ENCODE assay signal across 9 cellular contexts in genomic region chr10:132453470-132453861, GRCh38. TPM values are rescaled to one million over a fixed set of nuclear protein-coding genes. Genes with fewer than 3 reads are reported as not detected.
DNase-seq lines count a peak whose midpoint lies in the region; ATAC-seq, FAIRE-seq and TF ChIP-seq lines count a peak whose summit lies in the region.
"Had no signal": no experiment of that assay in that cellular context is flagged by ENCODE, and none has a peak within 500 bp of the region (broad histone marks: within the 10 kb centered on the region; RNA-seq: fewer than 3 reads in every experiment).

No MANE protein-coding gene starts in this region.

- peak; percentile 49 for TF ChIP-seq CTCF in HFFc6 (IDR thresholded peaks at IDR 0.05)
- no peak for TF ChIP-seq CTCF in WTC11 (IDR thresholded peaks at IDR 0.05)

- POLR2A ChIA-PET in WTC11 (lab: Charles Lee) = interaction anchor here (1.0 kb wide), 1 partner anchor 66 kb away, joined by 3 read pairs; no protein-coding TSS in a partner anchor

- no peaks in the 10 kb centered on the region for H3K36me3 Mint-ChIP-seq in HFFc6 (ENCODE audit: low read depth)
- no peaks in the 10 kb centered on the region for H3K36me3 Mint-ChIP-seq in WTC11

- peaks cover 0 to 16% (median 0%) of the 10 kb centered on the region in 11 experiments; a peak in 6 of 22 replicates for H3K27me3 ChIP-seq in BLaER1 treated with 17β-estradiol and CSF1 and Interleukin-3, amounts not matched to agents 10 nM and 100 nM
- H3K27me3 ChIP-seq in mucosa of stomach (ENCODE audit: control insufficient read depth, insufficient read depth, low read length) = peaks cover 4% of the 10 kb centered on the region
- H3K27me3 ChIP-seq: gastrocnemius medialis had no signal

- H3K9me3 Mint-ChIP-seq in HFFc6 = no peaks in the 10 kb centered on the region
- H3K9me3 Mint-ChIP-seq in WTC11 = no peaks in the 10 kb centered on the region

- CTCF ChIA-PET in WTC11 (lab: Charles Lee) = interaction anchor here (0.8 to 3.5 kb wide), 14 partner anchors 11 to 201 kb away, joined by 3 to 22 read pairs (median 4); no protein-coding TSS in a partner anchor

- FAIRE-seq in urothelium cell line (lab: Jason Lieb, UNC) = no peak

- H3K27me3 Mint-ChIP-seq in HFFc6 (ENCODE audit: insufficient read depth) = peaks cover 2% of the 10 kb centered on the region; the same call in 1 of the 2 replicates
- no peaks in the 10 kb centered on the region for H3K27me3 Mint-ChIP-seq in WTC11 (ENCODE audit: low read depth)

- H3K9me3 ChIP-seq in BLaER1 treated with 17β-estradiol and CSF1 and Interleukin-3, amounts not matched to agents 10 nM and 100 nM (replicated peaks in 1 of 11) = no peaks in the 10 kb centered on the region
- H3K9me3 ChIP-seq in mucosa of stomach (ENCODE audit: control insufficient read depth, low read length) = no peaks in the 10 kb centered on the region
- H3K9me3 ChIP-seq: gastrocnemius medialis had no signal

- 0 out of 22 replicates have a peak overlapping the region, but pooled peaks of 1 of the 11 experiments have one; percentile 17 for H3K9ac ChIP-seq in BLaER1 treated with 17β-estradiol and CSF1 and Interleukin-3, amounts not matched to agents 10 nM and 100 nM
- H3K9ac ChIP-seq in mucosa of stomach (ENCODE audit: low read length) = peak overlapping the region; percentile 39

- H4K20me1 ChIP-seq in BLaER1 treated with 17β-estradiol and CSF1 and Interleukin-3, amounts not matched to agents 10 nM and 100 nM = peaks cover 0 to 32% (median 7%) of the 10 kb centered on the region in 11 experiments; a peak in 8 of 22 replicates

- no peaks in the 10 kb centered on the region for H3K36me3 ChIP-seq in BLaER1 treated with 17β-estradiol and CSF1 and Interleukin-3, amounts not matched to agents 10 nM and 100 nM
- no peaks in the 10 kb centered on the region for H3K36me3 ChIP-seq in mucosa of stomach (ENCODE audit: control insufficient read depth, insufficient read depth, low read length)
- H3K36me3 ChIP-seq: gastrocnemius medialis had no signal

- H3K27ac Mint-ChIP-seq in HFFc6 = no peak overlapping the region
- H3K27ac Mint-ChIP-seq in WTC11 = no peak overlapping the region

- peaks cover 20 to 61% (median 55%) of the 10 kb centered on the region in 10 experiments for H3K4me1 ChIP-seq in BLaER1 treated with 17β-estradiol and CSF1 and Interleukin-3, amounts not matched to agents 10 nM and 100 nM
- peaks cover 76% of the 10 kb centered on the region for H3K4me1 ChIP-seq in mucosa of stomach (ENCODE audit: control insufficient read depth, insufficient read depth, low read length)

- ATAC-seq in WTC11 (no peak; the same call in 1 of the 2 replicates), GM21447 (IDR thresholded peaks at IDR 0.05; ENCODE audit: unreplicated experiment) (no peak)

- H3K4me1 Mint-ChIP-seq in HFFc6 (ENCODE audit: low read depth) = no peaks in the 10 kb centered on the region
- H3K4me1 Mint-ChIP-seq in WTC11 = peaks cover 12% of the 10 kb centered on the region

- peak overlapping the region; percentile 56 to 87 (median 77) for H3K4me2 ChIP-seq in BLaER1 treated with 17β-estradiol and CSF1 and Interleukin-3, amounts not matched to agents 10 nM and 100 nM

- H3K27ac ChIP-seq in BLaER1 treated with 17β-estradiol and CSF1 and Interleukin-3, amounts not matched to agents 10 nM and 100 nM = no peak overlapping the region

- peak overlapping the region in 3 of 10 experiments; percentile 14 to 24 (median 16); a peak in 2 of 20 replicates for H3K4me3 ChIP-seq in BLaER1 treated with 17β-estradiol and CSF1 and Interleukin-3, amounts not matched to agents 10 nM and 100 nM
- H3K4me3 ChIP-seq in mucosa of stomach (ENCODE audit: low read length) = no peak overlapping the region

- DNase-seq in HFFc6 (no peak), WTC11 (ENCODE audit: low spot score) (no peak), urothelium cell line (ENCODE audit: low spot score) (no peak), nucleus accumbens (lab: John Stamatoyannopoulos, UW) (no peak)
- no peak for DNase-seq in activated naive CD4-positive, alpha-beta T cell treated with Interleukin-2 at 50 U/mL for 16 hours

- no peak overlapping the region for H3K4me3 Mint-ChIP-seq in HFFc6
- peak overlapping the region; percentile 38 for H3K4me3 Mint-ChIP-seq in WTC11

TF ChIP-seq in WTC11, 78 proteins besides CTCF, POLR2A, EP300 and RAD21:
- TF ChIP-seq HMGXB4 (CRISPR knock-in tag; IDR thresholded peaks at IDR 0.05) = 0 out of 2 replicates have a peak, but pooled peaks have one; percentile 11
- TF ChIP-seq JAZF1 (CRISPR knock-in tag; IDR thresholded peaks at IDR 0.05) = no peak
- peak; percentile 22; the same call in 1 of the 2 replicates for TF ChIP-seq E2F5 (CRISPR knock-in tag; IDR thresholded peaks at IDR 0.05)

RNA-seq across cellular contexts. Expression of gene PWWP2B, which starts 56.5 kb away (rescaled TPM):
- 1 to 10 TPM; 4.1 to 6.3 (median 4.7) TPM for total RNA-seq in HFFc6 (2021; fragmentation: NEBNext Ultra II Directional; extraction: Animal tissue kit (Norgen Biotek cat#: 25700))
- total RNA-seq in WTC11 (2021) = 12.2 to 14.1 TPM (median 13.6 TPM) in 3 replicates
